In the genomic region with DNA sequence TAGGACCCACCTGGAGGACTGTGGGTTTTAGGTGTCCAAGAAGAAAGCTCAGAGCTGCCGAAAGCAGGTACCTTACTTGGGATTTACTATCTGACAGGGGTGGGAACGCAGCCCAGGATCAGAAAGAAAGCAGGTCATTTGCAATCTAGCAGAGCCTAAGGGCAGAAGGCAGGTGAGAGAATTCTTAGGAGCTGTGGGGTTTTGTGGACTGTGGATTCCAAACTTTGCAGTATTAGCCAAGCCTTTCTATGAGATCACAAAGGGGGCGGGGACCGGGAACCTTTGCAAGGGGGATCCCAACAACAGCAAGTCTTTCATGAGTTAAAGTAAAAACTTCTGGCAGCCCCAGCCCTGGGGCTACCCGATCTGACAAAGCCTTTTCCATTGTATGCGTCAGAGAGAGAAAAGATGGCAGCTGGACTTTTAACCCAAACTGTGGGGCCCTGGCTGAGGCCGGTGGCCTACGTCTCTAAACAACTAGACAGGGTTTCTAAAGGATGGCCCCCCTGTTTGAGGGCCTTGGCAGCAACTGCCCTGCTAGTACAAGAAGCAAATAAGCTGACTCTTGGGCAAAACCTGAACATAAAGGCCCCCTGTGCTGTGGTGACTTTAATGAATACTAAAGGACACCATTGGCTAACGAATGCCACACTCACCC, we compare ENCODE assay signal across 12 cellular contexts. TPM values are rescaled to one million over a fixed set of nuclear protein-coding genes. Genes with fewer than 3 reads are reported as not detected.
"Had no signal": no experiment of that assay in that cellular context is flagged by ENCODE, and none has a peak within 500 bp of the region (broad histone marks: within the 10 kb centered on the region; RNA-seq: fewer than 3 reads in every experiment).

No MANE protein-coding gene starts in this region.

RNA-seq across cellular contexts. Expression of a gene that starts 37.4 kb away (rescaled TPM):
- total RNA-seq: activated CD4-positive, alpha-beta T cell treated with anti-CD3 and anti-CD28 coated beads, Interleukin-2, amount 10 ng/mL, durations not matched to agents 7 days and 5 days; activated naive CD8-positive, alpha-beta T cell treated with anti-CD3 and anti-CD28 coated beads, Interleukin-2, amount 10 ng/mL, durations not matched to agents 7 days and 5 days; ascending aorta; T-helper 17 cell had no signal

RNA-seq across cellular contexts. Expression of a gene that starts 51.6 kb away (rescaled TPM):
- total RNA-seq: activated CD4-positive, alpha-beta T cell treated with anti-CD3 and anti-CD28 coated beads for 36 hours; activated CD4-positive, alpha-beta T cell treated with anti-CD3 and anti-CD28 coated beads, Interleukin-2, amount 10 ng/mL, durations not matched to agents 7 days and 5 days; activated CD8-positive, alpha-beta T cell treated with anti-CD3 and anti-CD28 coated beads, Interleukin-2, amount 10 ng/mL, durations not matched to agents 7 days and 5 days; activated naive CD8-positive, alpha-beta T cell treated with anti-CD3 and anti-CD28 coated beads, Interleukin-2, amount 10 ng/mL, durations not matched to agents 7 days and 5 days; activated T-helper 2 cell treated with anti-CD3 and anti-CD28 coated beads, Interferon-gamma antibody, Interleukin-2, Interleukin-4, amounts not matched to agents 10 μg/mL and 5 μg/mL and 100 μg/mL, durations not matched to agents 14 hours and 24 hours and 36 hours; ascending aorta; breast epithelium; OCI-LY7; SJSA1; T-cell; T-helper 17 cell; WTC11 had no signal
